ENCODE assay signal across 19 cellular contexts in genomic region chr20:37328149-37328945, GRCh38. TPM values are rescaled to one million over a fixed set of nuclear protein-coding genes. Genes with fewer than 3 reads are reported as not detected.
A peak's percentile ranks its signal among the peaks of the same experiment; 100 is the strongest.
DNase-seq lines count a peak whose midpoint lies in the region; ATAC-seq and TF ChIP-seq lines count a peak whose summit lies in the region.
"Had no signal": no experiment of that assay in that cellular context is flagged by ENCODE, and none has a peak within 500 bp of the region (broad histone marks: within the 10 kb centered on the region; RNA-seq: fewer than 3 reads in every experiment).

No MANE protein-coding gene starts in this region.

- no peak overlapping the region for H2BK12ac ChIP-seq in H9 (ENCODE audit: insufficient read length, low read depth, low read length)

- H3K4me3 ChIP-seq in endodermal cell (ENCODE audit: low read length) (no peak overlapping the region), muscle layer of duodenum (ENCODE audit: low read depth in 1 of 2, low read length in 2 of 2) (no peak overlapping the region), suprapubic skin (no peak overlapping the region)
- H3K4me3 ChIP-seq: colonic mucosa, lung had no signal

- H3K4ac ChIP-seq in H9 (ENCODE audit: low read depth, low read length): no peak overlapping the region

- no peaks in the 10 kb centered on the region for H4K20me1 ChIP-seq in H9 (ENCODE audit: control insufficient read depth, insufficient read depth, insufficient read length)

- no peak for TF ChIP-seq POLR2A in suprapubic skin (IDR thresholded peaks at IDR 0.05)

- no peak for ATAC-seq in WTC11
- ATAC-seq: Panc1 had no signal

- no peaks in the 10 kb centered on the region for H3K79me1 ChIP-seq in H9 (ENCODE audit: insufficient read depth, low read depth, low read length, poor library complexity, severe bottlenecking)

- H3K4me3 Mint-ChIP-seq in H9 (no peak overlapping the region), endodermal cell (no peak overlapping the region), WTC11 (no peak overlapping the region)
- H3K4me3 Mint-ChIP-seq: activated CD4-positive, alpha-beta T cell treated with anti-CD3 and anti-CD28 coated beads, Interleukin-2, amount 10 ng/mL, durations not matched to agents 24 days and 14 days; activated naive CD4-positive, alpha-beta T cell treated with anti-CD3 and anti-CD28 coated beads, Interleukin-2, amount 10 ng/mL, durations not matched to agents 7 days and 5 days; B cell had no signal

- no peaks in the 10 kb centered on the region for H3K23me2 ChIP-seq in H9 (ENCODE audit: insufficient read length, low read depth, low read length, poor library complexity, severe bottlenecking)

- no peak overlapping the region for H2BK5ac ChIP-seq in H9 (ENCODE audit: insufficient read length, low read length)

- no peaks in the 10 kb centered on the region; the same call in none of the 2 replicates for H3K27me3 ChIP-seq in H9 (ENCODE audit: insufficient read depth, low read length)
- H3K27me3 ChIP-seq in endodermal cell (ENCODE audit: control insufficient read depth, insufficient read depth, low read length, poor library complexity, severe bottlenecking): no peaks in the 10 kb centered on the region
- no peaks in the 10 kb centered on the region for H3K27me3 ChIP-seq in muscle layer of duodenum (ENCODE audit: low read depth, low read length)
- no peaks in the 10 kb centered on the region for H3K27me3 ChIP-seq in suprapubic skin
- H3K27me3 ChIP-seq: colonic mucosa had no signal

- H3K18ac ChIP-seq in H9 (ENCODE audit: insufficient read length, low read depth, low read length): no peak overlapping the region

- POLR2A ChIA-PET in WTC11 (lab: Charles Lee): no interaction called here

- no peak overlapping the region for H2BK120ac ChIP-seq in H9 (ENCODE audit: low read depth, low read length, poor library complexity, severe bottlenecking)

- no peak overlapping the region for H3K27ac ChIP-seq in H9 (ENCODE audit: insufficient read length, low read depth, low read length)
- no peak overlapping the region for H3K27ac ChIP-seq in endodermal cell (ENCODE audit: low read depth, low read length)
- H3K27ac ChIP-seq in muscle layer of duodenum (ENCODE audit: low read length): peak overlapping the region; percentile 67
- peak overlapping the region; percentile 15 for H3K27ac ChIP-seq in suprapubic skin
- H3K27ac ChIP-seq: colonic mucosa had no signal

- no peak overlapping the region for H2AFZ ChIP-seq in H9 (ENCODE audit: low read length)

- H3K9me3 Mint-ChIP-seq in H9 (no peaks in the 10 kb centered on the region), endodermal cell (no peaks in the 10 kb centered on the region), WTC11 (no peaks in the 10 kb centered on the region)
- H3K9me3 Mint-ChIP-seq: activated CD4-positive, alpha-beta T cell treated with anti-CD3 and anti-CD28 coated beads, Interleukin-2, amount 10 ng/mL, durations not matched to agents 24 days and 14 days; activated naive CD4-positive, alpha-beta T cell treated with anti-CD3 and anti-CD28 coated beads, Interleukin-2, amount 10 ng/mL, durations not matched to agents 7 days and 5 days had no signal

- no peak overlapping the region for H4K5ac ChIP-seq in H9 (ENCODE audit: insufficient read length, low read depth, low read length)

- no peak overlapping the region for H2AK5ac ChIP-seq in H9 (ENCODE audit: insufficient read length, low read length)

- no peak overlapping the region for H3K4me2 ChIP-seq in H9 (ENCODE audit: insufficient read depth, insufficient read length, low read length)

- H3K36me3 Mint-ChIP-seq in H9 (ENCODE audit: insufficient read depth in 1 of 3, low read depth in 3 of 3) (no peaks in the 10 kb centered on the region; a peak in 1 of 7 replicates), endodermal cell (ENCODE audit: low read depth) (no peaks in the 10 kb centered on the region), WTC11 (no peaks in the 10 kb centered on the region)
- H3K36me3 Mint-ChIP-seq: activated naive CD4-positive, alpha-beta T cell treated with anti-CD3 and anti-CD28 coated beads, Interleukin-2, amount 10 ng/mL, durations not matched to agents 7 days and 5 days had no signal

- H2BK20ac ChIP-seq in H9 (ENCODE audit: low read depth, low read length, poor library complexity, severe bottlenecking): no peak overlapping the region

- H3K27ac Mint-ChIP-seq in H9: peak overlapping the region in 2 of 3 experiments; percentile 16 to 40; a peak in 2 of 7 replicates
- peak overlapping the region; percentile 33 for H3K27ac Mint-ChIP-seq in endodermal cell
- no peak overlapping the region for H3K27ac Mint-ChIP-seq in WTC11
- H3K27ac Mint-ChIP-seq: activated CD4-positive, alpha-beta T cell treated with anti-CD3 and anti-CD28 coated beads, Interleukin-2, amount 10 ng/mL, durations not matched to agents 24 days and 14 days; activated naive CD4-positive, alpha-beta T cell treated with anti-CD3 and anti-CD28 coated beads, Interleukin-2, amount 10 ng/mL, durations not matched to agents 7 days and 5 days; B cell had no signal

- H4K91ac ChIP-seq in H9 (ENCODE audit: insufficient read length, low read depth, low read length): no peak overlapping the region

- TF ChIP-seq CTCF in H9 (conservative IDR thresholded peaks at IDR 0.05) (no peak), endodermal cell (conservative IDR thresholded peaks at IDR 0.05) (no peak), suprapubic skin (IDR thresholded peaks at IDR 0.05) (no peak), WTC11 (IDR thresholded peaks at IDR 0.05) (no peak)

- no peak overlapping the region for H3K56ac ChIP-seq in H9 (ENCODE audit: insufficient read length, low read depth, low read length)

- H3K23ac ChIP-seq in H9 (ENCODE audit: insufficient read length, low read depth, low read length): no peak overlapping the region

- CTCF ChIA-PET in WTC11 (lab: Charles Lee): interaction anchor here (0.6 kb wide), 1 partner anchor 15 kb away, joined by 3 read pairs; no protein-coding TSS in a partner anchor

- H3K27me3 Mint-ChIP-seq in H9 (ENCODE audit: low read depth) (peaks cover 1% of the 10 kb centered on the region; the same call in 1 of the 2 replicates), endodermal cell (ENCODE audit: insufficient read depth) (no peaks in the 10 kb centered on the region), WTC11 (ENCODE audit: low read depth) (no peaks in the 10 kb centered on the region)
- H3K27me3 Mint-ChIP-seq: activated naive CD4-positive, alpha-beta T cell treated with anti-CD3 and anti-CD28 coated beads, Interleukin-2, amount 10 ng/mL, durations not matched to agents 7 days and 5 days; B cell had no signal

- H3K79me2 ChIP-seq in H9 (ENCODE audit: insufficient read depth, low read length): no peaks in the 10 kb centered on the region

- DNase-seq in H9: no peak
- no peak for DNase-seq in endodermal cell
- no peak for DNase-seq in suprapubic skin (ENCODE audit: low spot score in 2 of 2)
- DNase-seq in NCI-H2029 (lab: John Stamatoyannopoulos, UW): no peak
- no peak for DNase-seq in superior temporal gyrus (ENCODE audit: extremely low spot score)
- DNase-seq in WTC11 (ENCODE audit: low spot score): no peak
- no peak for DNase-seq in SHP77 (lab: John Stamatoyannopoulos, UW)
- DNase-seq: activated CD4-positive, alpha-beta T cell treated with anti-CD3 and anti-CD28 coated beads, Interleukin-2, amount 10 ng/mL, durations not matched to agents 24 days and 14 days; activated naive CD4-positive, alpha-beta T cell treated with anti-CD3 and anti-CD28 coated beads, Interleukin-2, amount 10 ng/mL, durations not matched to agents 7 days and 5 days; activated T-cell treated with anti-CD3 and anti-CD28 coated beads for 4 hours; Calu3; NCI-H1092 treated with DMSO at 0.1 percent for 48 hours; NCI-H526 treated with DMSO at 0.1 percent for 48 hours; stimulated activated CD4-positive, alpha-beta T cell treated with anti-CD3 and anti-CD28 coated beads, Interleukin-1b, Interleukin-23, amount 100 ng/mL, for 48 hours had no signal

- no peak for TF ChIP-seq EP300 in suprapubic skin (IDR thresholded peaks at IDR 0.05)

- H3K9ac ChIP-seq in H9 (ENCODE audit: extremely low read depth, insufficient read length, low read length) (no peak overlapping the region), endodermal cell (ENCODE audit: extremely low read depth, low read length, poor library complexity, severe bottlenecking) (no peak overlapping the region)

- H3K9me3 ChIP-seq in H9 (ENCODE audit: control insufficient read depth, low read depth, low read length) (no peaks in the 10 kb centered on the region), endodermal cell (ENCODE audit: control insufficient read depth, low read length) (no peaks in the 10 kb centered on the region), muscle layer of duodenum (ENCODE audit: control insufficient read depth in 1 of 2, low read length in 2 of 2) (no peaks in the 10 kb centered on the region), suprapubic skin (no peaks in the 10 kb centered on the region)
- H3K9me3 ChIP-seq: colonic mucosa had no signal

- H3K4me1 Mint-ChIP-seq in H9 (peaks cover 4 to 10% of the 10 kb centered on the region in 2 experiments), endodermal cell (peaks cover 5% of the 10 kb centered on the region), WTC11 (peaks cover 7% of the 10 kb centered on the region)
- H3K4me1 Mint-ChIP-seq: activated CD4-positive, alpha-beta T cell treated with anti-CD3 and anti-CD28 coated beads, Interleukin-2, amount 10 ng/mL, durations not matched to agents 24 days and 14 days; activated naive CD4-positive, alpha-beta T cell treated with anti-CD3 and anti-CD28 coated beads, Interleukin-2, amount 10 ng/mL, durations not matched to agents 7 days and 5 days had no signal

- no peak overlapping the region for H3T11ph ChIP-seq in H9 (ENCODE audit: low read length)

- H2BK15ac ChIP-seq in H9 (ENCODE audit: low read depth, low read length): no peak overlapping the region

- no peak overlapping the region for H4K8ac ChIP-seq in H9 (replicated peaks; ENCODE audit: insufficient read length, low read depth, low read length)

- no peak overlapping the region for H3K14ac ChIP-seq in H9 (ENCODE audit: insufficient read depth, low read length)

- no peaks in the 10 kb centered on the region for H3K4me1 ChIP-seq in H9 (ENCODE audit: insufficient read depth, low read length)
- H3K4me1 ChIP-seq in endodermal cell (ENCODE audit: control insufficient read depth, insufficient read depth, low read length): peaks cover 4% of the 10 kb centered on the region
- H3K4me1 ChIP-seq in muscle layer of duodenum (ENCODE audit: control insufficient read depth in 1 of 2, insufficient read depth in 2 of 2, low read length in 2 of 2): peaks cover 5 to 52% of the 10 kb centered on the region in 2 donors
- peaks cover 22% of the 10 kb centered on the region for H3K4me1 ChIP-seq in suprapubic skin
- H3K4me1 ChIP-seq: colonic mucosa had no signal

- no CpG with 5 or more reads among the region's 14 CpGs for WGBS in H9 (ENCODE audit: extremely low coverage, insufficient read length, low lambda C conversion rate)
- 96 to 98% methylated on average over 10 to 14 of the region's 14 CpGs for WGBS in endodermal cell (ENCODE audit: insufficient coverage in 1 of 2, insufficient read length in 1 of 2), 2 experiments
- 92% methylated on average over 7 of the region's 14 CpGs for WGBS in suprapubic skin

- H3K36me3 ChIP-seq in endodermal cell (ENCODE audit: control insufficient read depth, insufficient read depth, low read length) (no peaks in the 10 kb centered on the region), muscle layer of duodenum (ENCODE audit: control insufficient read depth in 1 of 2, insufficient read depth in 2 of 2, low read length in 2 of 2) (no peaks in the 10 kb centered on the region), suprapubic skin (no peaks in the 10 kb centered on the region)
- H3K36me3 ChIP-seq: colonic mucosa had no signal

RNA-seq across cellular contexts. Expression of gene SRC, which starts 17.6 kb away (rescaled TPM):
- total RNA-seq in H9 (2021): 37.5 and 44.5 TPM in 2 replicates
- total RNA-seq in endodermal cell: 100 to 1,000 TPM in 1 of 2 donors, 10 to 100 TPM in 1; 75.6 to 109 TPM
- polyA plus RNA-seq in endodermal cell (2013, experiment 1 of 2): 48.4 TPM
- polyA plus RNA-seq in endodermal cell (2013, experiment 2 of 2): 41.1 TPM
- total RNA-seq in suprapubic skin: 10 to 100 TPM; 18.8 to 39.5 (median 26.0) TPM
- total RNA-seq in WTC11 (2021): 27.4 to 33.3 TPM (median 30.4 TPM) in 3 replicates

RNA-seq across cellular contexts. Expression of gene MANBAL, which starts 38.9 kb away (rescaled TPM):
- total RNA-seq in H9 (2021) (40.3 and 40.7 TPM in 2 replicates), endodermal cell (10 to 100 TPM; 44.4 to 49.9 TPM), suprapubic skin (10 to 100 TPM; 15.4 to 32.3 (median 25.4) TPM), WTC11 (2021) (41.7 to 48.6 TPM (median 48.5 TPM) in 3 replicates)
- 60.3 TPM for polyA plus RNA-seq in endodermal cell (2013, experiment 1 of 2)
- polyA plus RNA-seq in endodermal cell (2013, experiment 2 of 2): 61.4 TPM

Comparison
In these comparisons a context has a peak if more than half of its experiments do, and no peak if none do; other contexts are left out.
1. H3K27ac ChIP-seq: peak in muscle layer of duodenum (single experiment) and suprapubic skin (single experiment); none in H9 (single experiment) and endodermal cell (single experiment).